Comparison of ENCODE assay signal across 8 cellular contexts in genomic region chr1:161530158-161530557, GRCh38. TPM values are rescaled to one million over a fixed set of nuclear protein-coding genes. Genes with fewer than 3 reads are reported as not detected.
DNase-seq lines count a peak whose midpoint lies in the region; ATAC-seq and TF ChIP-seq lines count a peak whose summit lies in the region.
"Not testable (repeated sequence)": the region's sequence is repeated elsewhere in the genome, so short reads cannot be mapped to it uniquely, and the experiment has no call there.

No MANE protein-coding gene starts in this region.

- H3K4me3 ChIP-seq in HEK293 (ENCODE audit: low read depth, low read length), result peak overlapping the region; percentile 79
- peak overlapping the region; percentile 67 for H3K4me3 ChIP-seq in fibroblast of pulmonary artery (replicated peaks; ENCODE audit: low read depth, low read length)

- not testable (repeated sequence) for H3K36me3 ChIP-seq in HEK293 (ENCODE audit: control insufficient read depth in 2 of 2, insufficient read depth in 1 of 2, low read length in 2 of 2)

- peaks cover 0 to 10% (median 0%) of the 10 kb centered on the region in 9 donors for H3K9me3 Mint-ChIP-seq in naive thymus-derived CD8-positive, alpha-beta T cell
- not testable (repeated sequence) for H3K9me3 Mint-ChIP-seq in stimulated activated effector memory CD8-positive, alpha-beta T cell treated with anti-CD3 and anti-CD28 coated beads, Interleukin-12 subunit alpha, Interleukin-12 subunit beta, amount 100 ng/mL, for 72 hours

- CTCF ChIA-PET in HEK293 (lab: Yijun Ruan, JAX), result interaction anchor here (0.7 to 1.9 kb wide), 4 partner anchors 10 to 209 kb away, joined by 3 to 6 read pairs (median 4); no protein-coding TSS in a partner anchor

- TF ChIP-seq CTCF in HEK293 (tag by site-specific recombination; IDR thresholded peaks at IDR 0.05); fibroblast of pulmonary artery (IDR thresholded peaks at IDR 0.05; ENCODE audit: low read length, missing control alignments): not testable (repeated sequence)

- peak overlapping the region; percentile 88 to 100 (median 97) for H3K27ac Mint-ChIP-seq in naive thymus-derived CD8-positive, alpha-beta T cell
- peak overlapping the region; percentile 99 for H3K27ac Mint-ChIP-seq in stimulated activated effector memory CD8-positive, alpha-beta T cell treated with anti-CD3 and anti-CD28 coated beads, Interleukin-12 subunit alpha, Interleukin-12 subunit beta, amount 100 ng/mL, for 72 hours

- H3K9me3 ChIP-seq in HEK293 (ENCODE audit: control insufficient read depth, insufficient read depth, low read depth, low read length), result not testable (repeated sequence)

- H3K27ac ChIP-seq in HEK293 (ENCODE audit: extremely low read depth, low read depth, low read length), result peak overlapping the region; percentile 44; the same call in 1 of the 2 replicates

- peaks cover 12 to 33% (median 16%) of the 10 kb centered on the region in 4 donors for H3K4me1 Mint-ChIP-seq in naive thymus-derived CD8-positive, alpha-beta T cell
- peaks cover 21% of the 10 kb centered on the region for H3K4me1 Mint-ChIP-seq in stimulated activated effector memory CD8-positive, alpha-beta T cell treated with anti-CD3 and anti-CD28 coated beads, Interleukin-12 subunit alpha, Interleukin-12 subunit beta, amount 100 ng/mL, for 72 hours

- POLR2A ChIA-PET in HEK293 (lab: Yijun Ruan, JAX), result interaction anchor here (1.2 kb wide), 2 partner anchors 10 to 80 kb away, joined by 4 read pairs; no protein-coding TSS in a partner anchor
- POLR2A ChIA-PET in naive thymus-derived CD8-positive, alpha-beta T cell (lab: Charles Lee), result interaction anchor here (0.7 to 2.8 kb wide), 3 partner anchors 90 to 198 kb away, joined by 3 to 23 read pairs (median 3); no protein-coding TSS in a partner anchor

- not testable (repeated sequence) for H3K36me3 Mint-ChIP-seq in naive thymus-derived CD8-positive, alpha-beta T cell
- peaks cover 22% of the 10 kb centered on the region for H3K36me3 Mint-ChIP-seq in stimulated activated effector memory CD8-positive, alpha-beta T cell treated with anti-CD3 and anti-CD28 coated beads, Interleukin-12 subunit alpha, Interleukin-12 subunit beta, amount 100 ng/mL, for 72 hours

- peak; percentile 12 for DNase-seq in DMS79 (lab: John Stamatoyannopoulos, UW)
- peak; percentile 88 for DNase-seq in NAMALWA (ENCODE audit: low spot score)
- DNase-seq in SKM-1 (lab: John Stamatoyannopoulos, UW; ENCODE audit: unreplicated experiment), result peak; percentile 72
- peak; percentile 45 for DNase-seq in activated gamma-delta T cell treated with anti-CD3 and anti-CD28 coated beads, Interleukin-2, amount 50 U/mL, for 16 hours (ENCODE audit: low read depth)
- peak; percentile 81 for DNase-seq in fibroblast of pulmonary artery (ENCODE audit: low read depth)
- peak; percentile 40 to 84 (median 60) for DNase-seq in naive thymus-derived CD8-positive, alpha-beta T cell
- DNase-seq in stimulated activated effector memory CD8-positive, alpha-beta T cell treated with anti-CD3 and anti-CD28 coated beads, Interleukin-12 subunit alpha, Interleukin-12 subunit beta, amount 100 ng/mL, for 72 hours (ENCODE audit: low spot score in 2 of 2), result peak; percentile 50 to 85

- peak; percentile 32 to 47 for ATAC-seq in naive thymus-derived CD8-positive, alpha-beta T cell
- ATAC-seq in stimulated activated effector memory CD8-positive, alpha-beta T cell treated with anti-CD3 and anti-CD28 coated beads, Interleukin-12 subunit alpha, Interleukin-12 subunit beta, amount 100 ng/mL, for 72 hours, result peak; percentile 60

- not testable (repeated sequence) for H3K27me3 Mint-ChIP-seq in naive thymus-derived CD8-positive, alpha-beta T cell

- H3K4me3 Mint-ChIP-seq in naive thymus-derived CD8-positive, alpha-beta T cell, result peak overlapping the region; percentile 89 to 99 (median 96)
- H3K4me3 Mint-ChIP-seq in stimulated activated effector memory CD8-positive, alpha-beta T cell treated with anti-CD3 and anti-CD28 coated beads, Interleukin-12 subunit alpha, Interleukin-12 subunit beta, amount 100 ng/mL, for 72 hours, result peak overlapping the region; percentile 82

- not testable (repeated sequence) for H3K4me1 ChIP-seq in HEK293 (ENCODE audit: control insufficient read depth, insufficient read depth, low read length)

TF ChIP-seq in HEK293, 187 proteins besides CTCF, POLR2A, EP300 and RAD21 (continues in another document):
- TF ChIP-seq KLF17 (tag by site-specific recombination; IDR thresholded peaks at IDR 0.05) (peak; percentile 36; the same call in 1 of the 2 replicates), ZNF561 (tag by site-specific recombination; IDR thresholded peaks at IDR 0.05; ENCODE audit: borderline replicate concordance) (peak; percentile 56; the same call in 1 of the 2 replicates), ZSCAN4 (tag by site-specific recombination; IDR thresholded peaks at IDR 0.05) (0 out of 2 replicates have a peak, but pooled peaks have one; percentile 19), ZNF513 (tag by site-specific recombination; IDR thresholded peaks at IDR 0.05) (0 out of 2 replicates have a peak, but pooled peaks have one; percentile 40), ZNF629 (tag by site-specific recombination; IDR thresholded peaks at IDR 0.05) (peak; percentile 45; the same call in 1 of the 2 replicates), SP7 (tag by site-specific recombination; IDR thresholded peaks at IDR 0.05) (peak; percentile 68), ZNF184 (tag by site-specific recombination; IDR thresholded peaks at IDR 0.05) (peak; percentile 74; the same call in 1 of the 2 replicates), ZNF391 (tag by site-specific recombination; IDR thresholded peaks at IDR 0.05; ENCODE audit: borderline replicate concordance, low read depth) (peak; percentile 28; the same call in 1 of the 2 replicates), IKZF3 (tag by site-specific recombination; IDR thresholded peaks at IDR 0.05) (peak; percentile 27; the same call in 1 of the 2 replicates), ZBTB17 (tag by site-specific recombination; IDR thresholded peaks at IDR 0.05) (peak; percentile 71; the same call in 1 of the 2 replicates), INSM2 (tag by site-specific recombination; IDR thresholded peaks at IDR 0.05) (0 out of 2 replicates have a peak, but pooled peaks have one; percentile 14), ZSCAN30 (tag by site-specific recombination; IDR thresholded peaks at IDR 0.05) (peak; percentile 75; the same call in 1 of the 2 replicates), KLF8 (tag by site-specific recombination; IDR thresholded peaks at IDR 0.05) (0 out of 2 replicates have a peak, but pooled peaks have one; percentile 28), ZBTB8A (tag by site-specific recombination; IDR thresholded peaks at IDR 0.05) (peak; percentile 13; the same call in 1 of the 2 replicates), ZNF394 (tag by site-specific recombination; IDR thresholded peaks at IDR 0.05; ENCODE audit: borderline replicate concordance) (peak; percentile 28; the same call in 1 of the 2 replicates)

RNA-seq across cellular contexts. Expression of gene HSPA6, which starts 5.8 kb away (rescaled TPM):
- 1 to 10 TPM; 3.1 to 3.6 TPM for total RNA-seq in naive thymus-derived CD8-positive, alpha-beta T cell
- polyA plus RNA-seq in naive thymus-derived CD8-positive, alpha-beta T cell, result under 1 TPM in 1 of 3 donors, not detected in 2; 0.06 TPM

RNA-seq across cellular contexts. Expression of gene FCGR3A, which starts 19.5 kb away (rescaled TPM):
- 1 to 10 TPM in 1 of 2 experiments, under 1 TPM in 1; 0.74 to 1.1 TPM for total RNA-seq in naive thymus-derived CD8-positive, alpha-beta T cell
- polyA plus RNA-seq in naive thymus-derived CD8-positive, alpha-beta T cell, result 10 to 100 TPM in 1 of 3 donors, 1 to 10 TPM in 2; 1.7 to 33.2 (median 2.3) TPM

RNA-seq across cellular contexts. Expression of gene FCGR2A, which starts 24.9 kb away (rescaled TPM):
- under 1 TPM; 0.34 to 0.52 TPM for total RNA-seq in naive thymus-derived CD8-positive, alpha-beta T cell
- under 1 TPM in 2 of 3 donors, not detected in 1; 0.41 to 0.84 TPM for polyA plus RNA-seq in naive thymus-derived CD8-positive, alpha-beta T cell

Comparison
In these comparisons a context has a peak if more than half of its experiments do, and no peak if none do; other contexts are left out.
1. Peak in every context shown above with its lines: DNase-seq, ATAC-seq, H3K4me3 ChIP-seq and H3K27ac ChIP-seq.
2. DNase-seq: peak in every context shown above with its lines; median percentile 88 in NAMALWA; 81 in fibroblast of pulmonary artery; 72 in SKM-1; 68 in stimulated activated effector memory CD8-positive, alpha-beta T cell treated with anti-CD3 and anti-CD28 coated beads, Interleukin-12 subunit alpha, Interleukin-12 subunit beta, amount 100 ng/mL, for 72 hours; 60 in naive thymus-derived CD8-positive, alpha-beta T cell; 45 in activated gamma-delta T cell treated with anti-CD3 and anti-CD28 coated beads, Interleukin-2, amount 50 U/mL, for 16 hours; 12 in DMS79.